ENCODE assay signal across 7 cellular contexts in genomic region chr9:29450343-29450875, GRCh38.
DNase-seq lines count a peak whose midpoint lies in the region; ATAC-seq and TF ChIP-seq lines count a peak whose summit lies in the region.
"Not testable (repeated sequence)": the region's sequence is repeated elsewhere in the genome, so short reads cannot be mapped to it uniquely, and the experiment has no call there.

No MANE protein-coding gene starts in this region.

- not testable (repeated sequence) for H3K79me2 ChIP-seq in GM23338 (replicated peaks; ENCODE audit: insufficient read depth); hepatocyte; neural progenitor cell (ENCODE audit: low read depth)

- not testable (repeated sequence) for H3K27me3 ChIP-seq in GM23338 (ENCODE audit: insufficient read depth); hepatocyte; mesenchymal stem cell (ENCODE audit: control insufficient read depth in 1 of 2, insufficient read depth in 1 of 2, low read length in 2 of 2); neural progenitor cell

- not testable (repeated sequence) for H3K27me3 Mint-ChIP-seq in GM23338 (ENCODE audit: insufficient read depth, low read depth, poor library complexity); chondrocyte (ENCODE audit: low read depth); neural progenitor cell (ENCODE audit: insufficient read depth, low read depth)

- not testable (repeated sequence) for H3K9me3 Mint-ChIP-seq in GM23338, neural progenitor cell
- H3K9me3 Mint-ChIP-seq in chondrocyte (ENCODE audit: low read depth), result peaks cover 18% of the 10 kb centered on the region

- H3K14ac ChIP-seq in mesenchymal stem cell (ENCODE audit: low read length in 2 of 2), result not testable (repeated sequence)

- H3K23ac ChIP-seq in mesenchymal stem cell (ENCODE audit: low read length in 2 of 2), result not testable (repeated sequence)

- peak overlapping the region; percentile 50 for H4K91ac ChIP-seq in mesenchymal stem cell (ENCODE audit: low read length)

- not testable (repeated sequence) for TF ChIP-seq CTCF in GM23338 (conservative IDR thresholded peaks at IDR 0.05; ENCODE audit: low read depth in 2 of 2); chondrocyte (IDR thresholded peaks at IDR 0.05); hepatocyte (IDR thresholded peaks at IDR 0.05; ENCODE audit: poor library complexity); neural progenitor cell (IDR thresholded peaks at IDR 0.05)

- not testable (repeated sequence) for H3K9me2 ChIP-seq in GM23338 (ENCODE audit: insufficient read depth); hepatocyte (replicated peaks; ENCODE audit: insufficient read depth)

- H3K4me3 Mint-ChIP-seq in GM23338, result peak overlapping the region; percentile 63
- H3K4me3 Mint-ChIP-seq in chondrocyte (ENCODE audit: unreplicated experiment), result peak overlapping the region; percentile 90
- peak overlapping the region; percentile 81 for H3K4me3 Mint-ChIP-seq in neural progenitor cell

- H3F3A ChIP-seq in GM23338 (replicated peaks; ENCODE audit: low read depth); neural progenitor cell (ENCODE audit: low read depth): not testable (repeated sequence)

- not testable (repeated sequence) for H2BK15ac ChIP-seq in mesenchymal stem cell (ENCODE audit: low read depth, poor library complexity, severe bottlenecking)

- not testable (repeated sequence) for H3K79me1 ChIP-seq in mesenchymal stem cell (replicated peaks; ENCODE audit: low read length, poor library complexity, severe bottlenecking)

- H3K4me3 ChIP-seq in GM23338, result peak overlapping the region; percentile 48
- H3K4me3 ChIP-seq in hepatocyte; mesenchymal stem cell (ENCODE audit: insufficient read depth in 1 of 2, low read depth in 1 of 2, low read length in 2 of 2): not testable (repeated sequence)
- peak overlapping the region; percentile 53 for H3K4me3 ChIP-seq in neural progenitor cell

- H3K9ac ChIP-seq in mesenchymal stem cell (ENCODE audit: low read length); neural progenitor cell: not testable (repeated sequence)

- not testable (repeated sequence) for H3K4ac ChIP-seq in mesenchymal stem cell (ENCODE audit: low read depth in 1 of 2, low read length in 2 of 2)

- H3K4me1 Mint-ChIP-seq in GM23338; chondrocyte (ENCODE audit: low read depth); neural progenitor cell: not testable (repeated sequence)

- not testable (repeated sequence) for H3K36me3 Mint-ChIP-seq in GM23338 (ENCODE audit: low read depth); chondrocyte (ENCODE audit: low read depth); neural progenitor cell

- not testable (repeated sequence) for H4K8ac ChIP-seq in mesenchymal stem cell (ENCODE audit: low read length)

- H3K4me2 ChIP-seq in GM23338, result peak overlapping the region; percentile 78
- peak overlapping the region; percentile 48 for H3K4me2 ChIP-seq in hepatocyte
- H3K4me2 ChIP-seq in mesenchymal stem cell (ENCODE audit: low read length, poor library complexity, severe bottlenecking), result not testable (repeated sequence)
- H3K4me2 ChIP-seq in neural progenitor cell, result peak overlapping the region; percentile 73

- H2BK5ac ChIP-seq in mesenchymal stem cell (ENCODE audit: low read depth, low read length, poor library complexity, severe bottlenecking), result not testable (repeated sequence)

- H3K9me3 ChIP-seq in hepatocyte (ENCODE audit: low read depth); mesenchymal stem cell (ENCODE audit: control insufficient read depth, low read length); neural progenitor cell (ENCODE audit: low read depth): not testable (repeated sequence)

- H3K36me3 ChIP-seq in GM23338 (ENCODE audit: insufficient read depth); hepatocyte (replicated peaks; ENCODE audit: insufficient read depth, low read depth); mesenchymal stem cell (ENCODE audit: control insufficient read depth in 1 of 2, insufficient read depth in 2 of 2, low read depth in 1 of 2, low read length in 2 of 2); neural progenitor cell: not testable (repeated sequence)

- H3K18ac ChIP-seq in mesenchymal stem cell (ENCODE audit: low read depth in 1 of 2, low read length in 2 of 2), result not testable (repeated sequence)

- ATAC-seq in GM23338, result not testable (repeated sequence)

- H3K27ac Mint-ChIP-seq in GM23338 (peak overlapping the region; percentile 87), chondrocyte (ENCODE audit: unreplicated experiment) (peak overlapping the region; percentile 58), neural progenitor cell (peak overlapping the region; percentile 75)

- H3K4me1 ChIP-seq in GM23338 (ENCODE audit: insufficient read depth); hepatocyte (ENCODE audit: insufficient read depth); mesenchymal stem cell (ENCODE audit: control insufficient read depth, insufficient read depth, low read depth, low read length); neural progenitor cell: not testable (repeated sequence)

- H2AFZ ChIP-seq in GM23338, result peak overlapping the region; percentile 43
- peak overlapping the region; percentile 45 for H2AFZ ChIP-seq in hepatocyte
- peak overlapping the region; percentile 14 for H2AFZ ChIP-seq in mesenchymal stem cell (ENCODE audit: low read depth, low read length)
- peak overlapping the region; percentile 84 for H2AFZ ChIP-seq in neural progenitor cell (replicated peaks)

- not testable (repeated sequence) for H4K20me1 ChIP-seq in GM23338 (replicated peaks; ENCODE audit: insufficient read depth); hepatocyte (ENCODE audit: insufficient read depth, poor library complexity, severe bottlenecking); neural progenitor cell (ENCODE audit: low read depth)

- DNase-seq in GM23338 (ENCODE audit: low spot score); chondrocyte (ENCODE audit: low spot score); hepatocyte (ENCODE audit: low spot score); mesenchymal stem cell: not testable (repeated sequence)
- DNase-seq in NCI-H1694 treated with DMSO at 0.1 percent for 48 hours (lab: John Stamatoyannopoulos, UW) (peak; percentile 52), NCI-H748 (lab: John Stamatoyannopoulos, UW; ENCODE audit: unreplicated experiment) (peak; percentile 54), neural progenitor cell (ENCODE audit: low spot score) (peak; percentile 7)

- not testable (repeated sequence) for H2BK120ac ChIP-seq in mesenchymal stem cell (ENCODE audit: low read depth, low read length)

- H3K27ac ChIP-seq in GM23338 (ENCODE audit: low read depth); mesenchymal stem cell (ENCODE audit: low read length, poor library complexity, severe bottlenecking); neural progenitor cell: not testable (repeated sequence)
- H3K27ac ChIP-seq in hepatocyte, result peak overlapping the region; percentile 15

- not testable (repeated sequence) for H2AK5ac ChIP-seq in mesenchymal stem cell (ENCODE audit: low read length, severe bottlenecking)

- WGBS in hepatocyte (ENCODE audit: low lambda C conversion rate, missing lambda C conversion rate), result 66% methylated on average over 29 of the region's 29 CpGs
- WGBS in mesenchymal stem cell, result 62% methylated on average over 29 of the region's 29 CpGs

- H2BK12ac ChIP-seq in mesenchymal stem cell (ENCODE audit: low read length in 2 of 2), result not testable (repeated sequence)

Comparison
In these comparisons a context has a peak if more than half of its experiments do, and no peak if none do; other contexts are left out.
1. H2AFZ ChIP-seq: peak in every context shown above with its lines; median percentile 84 in neural progenitor cell; 45 in hepatocyte; 43 in GM23338; 14 in mesenchymal stem cell.